In the genomic region with DNA sequence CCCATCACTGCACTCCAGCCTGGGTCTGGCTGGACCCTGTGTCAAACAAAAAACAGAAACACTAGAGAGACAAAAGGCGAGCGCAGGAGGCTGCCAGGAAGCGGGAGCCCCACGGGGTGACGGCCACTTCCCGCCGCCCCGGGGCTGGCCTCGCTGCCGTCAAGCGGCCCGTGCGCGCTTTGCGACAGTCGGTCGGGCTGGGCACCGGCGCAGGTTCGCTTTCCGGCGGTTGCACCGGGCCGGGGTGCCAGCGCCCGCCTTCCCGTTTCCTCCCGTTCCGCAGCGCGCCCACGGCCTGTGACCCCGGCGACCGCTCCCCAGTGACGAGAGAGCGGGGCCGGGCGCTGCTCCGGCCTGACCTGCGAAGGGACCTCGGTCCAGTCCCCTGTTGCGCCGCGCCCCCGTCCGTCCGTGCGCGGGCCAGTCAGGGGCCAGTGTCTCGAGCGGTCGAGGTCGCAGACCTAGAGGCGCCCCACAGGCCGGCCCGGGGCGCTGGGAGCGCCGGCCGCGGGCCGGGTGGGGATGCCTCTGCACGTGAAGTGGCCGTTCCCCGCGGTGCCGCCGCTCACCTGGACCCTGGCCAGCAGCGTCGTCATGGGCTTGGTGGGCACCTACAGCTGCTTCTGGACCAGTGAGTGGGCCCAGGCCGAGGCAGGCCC, we compare ENCODE assay signal across 8 cellular contexts. TPM values are rescaled to one million over a fixed set of nuclear protein-coding genes. Genes with fewer than 3 reads are reported as not detected.
DNase-seq lines count a peak whose midpoint lies in the region; ATAC-seq and TF ChIP-seq lines count a peak whose summit lies in the region.

A gene (plus strand): TSS at position 218 of the 659 bp plus-strand sequence. CDS start 305 bp downstream, at position 523.

- H3K36me3 ChIP-seq in heart left ventricle = peaks cover 0 to 15% (median 5%) of the 10 kb centered on the region in 9 donors
- no peaks in the 10 kb centered on the region for H3K36me3 ChIP-seq in vagina

- peak within 1 kb of the TSS; percentile 93 to 94 for H3K27ac Mint-ChIP-seq in T-cell

- POLR2A ChIA-PET in T-cell (lab: Charles Lee) = no interaction called here

- H3K4me3 ChIP-seq in heart left ventricle (peak within 1 kb of the TSS; percentile 51 to 97 (median 80)), vagina (peak within 1 kb of the TSS; percentile 54 to 59)

- H3K4me1 Mint-ChIP-seq in T-cell = peaks cover 13 to 23% (median 16%) of the 10 kb centered on the region in 3 donors

- no peaks in the 10 kb centered on the region for H3K27me3 ChIP-seq in heart left ventricle
- H3K27me3 ChIP-seq in vagina = no peaks in the 10 kb centered on the region

- H3K27me3 Mint-ChIP-seq in T-cell = no peaks in the 10 kb centered on the region

- peak; percentile 42 for ATAC-seq in GM21423 (IDR thresholded peaks at IDR 0.05; ENCODE audit: unreplicated experiment)
- peak; percentile 76 to 82 (median 80) for ATAC-seq in T-cell (replicated peaks in 1 of 4)
- peak in 3 of 4 donors; percentile 39 to 75 (median 73) for ATAC-seq in heart left ventricle

- no peaks in the 10 kb centered on the region for H3K9me3 ChIP-seq in heart left ventricle
- H3K9me3 ChIP-seq in vagina = no peaks in the 10 kb centered on the region

- CTCF ChIA-PET in T-cell (lab: Charles Lee) = no interaction called here

- intact Hi-C loops in heart left ventricle (cut with DNase I) = no loop called here
- intact Hi-C loops in posterior cingulate gyrus (cut with DNase I) = no loop called here
- intact Hi-C loops in vagina (cut with DNase I) = loop anchor here (5.0 kb wide), 1 partner anchor 121 kb away; no protein-coding TSS in a partner anchor

- no peaks in the 10 kb centered on the region for H3K36me3 Mint-ChIP-seq in T-cell

- WGBS in adipose tissue, 3 donors = 0 to 38% (median 1%) methylated on average over 20 to 69 of the region's 72 CpGs
- WGBS in heart left ventricle, 4 donors = 0 to 44% (median 12%) methylated on average over 35 to 72 of the region's 72 CpGs

- H3K9me3 Mint-ChIP-seq in T-cell = no peaks in the 10 kb centered on the region

- peak in 1 of 2 donors; percentile 38 for TF ChIP-seq POLR2A in heart left ventricle (IDR thresholded peaks at IDR 0.05)
- TF ChIP-seq POLR2A in vagina (IDR thresholded peaks at IDR 0.05) = peak in 1 of 2 donors; percentile 52

- peak; percentile 63 for DNase-seq in COR-L47 (lab: John Stamatoyannopoulos, UW)
- peak; percentile 60 for DNase-seq in LoVo (ENCODE audit: low spot score)
- DNase-seq in T-cell = peak; percentile 43 to 77 (median 64)
- DNase-seq in heart left ventricle = peak; percentile 75 to 86 (median 79)
- DNase-seq in posterior cingulate gyrus = peak; percentile 54 to 95 (median 68)
- DNase-seq in vagina (ENCODE audit: extremely low spot score in 2 of 2) = peak in 1 of 2 donors; percentile 79

- TF ChIP-seq CTCF in heart left ventricle (IDR thresholded peaks at IDR 0.05) (no peak), vagina (IDR thresholded peaks at IDR 0.05) (no peak)

- peaks cover 0 to 28% (median 8%) of the 10 kb centered on the region in 12 donors for H3K4me1 ChIP-seq in heart left ventricle
- peaks cover 10% of the 10 kb centered on the region for H3K4me1 ChIP-seq in vagina

- no peak within 1 kb of the TSS for H3K27ac ChIP-seq in adipose tissue (ENCODE audit: low read depth, low read length)
- peak within 1 kb of the TSS; percentile 92 to 99 (median 96) for H3K27ac ChIP-seq in heart left ventricle
- peak within 1 kb of the TSS; percentile 85 for H3K27ac ChIP-seq in vagina

- H3K4me3 Mint-ChIP-seq in T-cell = peak within 1 kb of the TSS; percentile 81 to 89 (median 83)

RNA-seq across cellular contexts. Expression of the gene that starts here (rescaled TPM):
- total RNA-seq in T-cell (100 to 1,000 TPM in 3 of 5 donors, 10 to 100 TPM in 2; 89.8 to 144 (median 129) TPM), heart left ventricle (10 to 100 TPM; 29.1 to 38.6 (median 34.5) TPM), vagina (59.2 TPM)
- polyA plus RNA-seq in adipose tissue (10 to 100 TPM; 22.4 to 45.8 (median 35.2) TPM), heart left ventricle (10 to 100 TPM; 27.2 to 51.1 TPM)
